2 cellular contexts compared by ENCODE assay signal in the genomic region with DNA sequence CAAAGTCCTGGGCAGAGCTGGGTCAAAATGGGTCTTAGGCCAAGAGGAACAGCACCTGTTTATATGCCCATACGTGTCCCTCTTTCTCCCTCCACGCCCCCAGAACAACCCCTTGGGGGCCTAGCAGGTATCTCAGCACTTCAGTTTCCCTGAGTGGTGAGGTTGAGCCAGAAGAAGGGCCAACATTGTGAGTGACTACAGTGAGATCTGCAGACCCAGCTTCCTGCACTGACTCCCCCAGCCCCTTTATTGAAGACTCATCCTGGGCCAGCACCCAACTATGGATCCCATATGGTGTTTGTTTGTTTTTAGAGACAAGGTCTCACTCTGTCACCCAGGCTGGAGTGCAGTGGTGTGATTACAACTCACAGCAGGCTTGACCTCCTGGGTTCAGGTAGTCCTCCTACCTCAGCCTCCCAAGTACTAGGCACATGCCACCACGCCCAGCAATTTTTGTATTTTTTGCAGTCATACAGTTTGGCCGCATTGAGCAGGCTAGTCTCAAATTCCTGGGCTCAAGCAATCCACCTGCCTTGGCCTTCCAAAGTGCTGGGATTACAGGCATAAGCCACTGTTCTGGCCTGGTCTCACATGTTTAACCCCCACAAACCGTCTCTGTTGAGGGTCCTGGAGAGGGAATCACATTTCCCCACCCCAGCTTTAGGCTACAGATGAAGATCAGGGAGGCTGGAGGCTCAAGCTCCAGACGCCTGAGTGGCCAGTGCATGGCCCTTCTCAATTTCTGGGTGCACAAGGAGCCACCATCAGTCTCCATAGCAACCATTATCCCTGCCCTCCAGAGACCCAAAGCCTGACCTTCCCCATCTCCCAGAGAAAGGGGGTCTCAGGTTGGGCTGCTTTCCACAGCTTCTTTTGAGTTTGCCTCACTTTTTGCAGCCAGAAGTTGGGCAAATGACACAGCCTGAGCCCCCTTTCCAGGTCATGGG.
TF ChIP-seq lines count a peak whose summit lies in the region.

No MANE protein-coding gene starts in this region.

TF ChIP-seq in SK-N-SH, 30 proteins besides CTCF, POLR2A, EP300 and RAD21 (continued from another document):
- TF ChIP-seq, protein P1, sequence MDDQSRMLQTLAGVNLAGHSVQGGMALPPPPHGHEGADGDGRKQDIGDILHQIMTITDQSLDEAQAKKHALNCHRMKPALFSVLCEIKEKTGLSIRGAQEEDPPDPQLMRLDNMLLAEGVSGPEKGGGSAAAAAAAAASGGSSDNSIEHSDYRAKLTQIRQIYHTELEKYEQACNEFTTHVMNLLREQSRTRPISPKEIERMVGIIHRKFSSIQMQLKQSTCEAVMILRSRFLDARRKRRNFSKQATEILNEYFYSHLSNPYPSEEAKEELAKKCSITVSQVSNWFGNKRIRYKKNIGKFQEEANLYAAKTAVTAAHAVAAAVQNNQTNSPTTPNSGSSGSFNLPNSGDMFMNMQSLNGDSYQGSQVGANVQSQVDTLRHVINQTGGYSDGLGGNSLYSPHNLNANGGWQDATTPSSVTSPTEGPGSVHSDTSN (IDR thresholded peaks at IDR 0.05) = no peak
- TF ChIP-seq NFIC (IDR thresholded peaks at IDR 0.05; ENCODE audit: borderline replicate concordance) (no peak), TEAD4 (IDR thresholded peaks at IDR 0.05; ENCODE audit: borderline replicate concordance, insufficient read depth) (no peak), CHD2 (IDR thresholded peaks at IDR 0.05; ENCODE audit: low read length, partially characterized antibody) (no peak), YY1 (IDR thresholded peaks at IDR 0.05; ENCODE audit: low read depth) (no peak), RFX5 (IDR thresholded peaks at IDR 0.05; ENCODE audit: low read length) (no peak), FOSL2 (IDR thresholded peaks at IDR 0.05; ENCODE audit: borderline replicate concordance, low read depth) (no peak)

TF ChIP-seq in SK-N-SH treated with all-trans-retinoic acid at 6 μM for 48 hours, 23 proteins besides CTCF, POLR2A, EP300 and RAD21 (continued from another document):
- TF ChIP-seq, protein P2, sequence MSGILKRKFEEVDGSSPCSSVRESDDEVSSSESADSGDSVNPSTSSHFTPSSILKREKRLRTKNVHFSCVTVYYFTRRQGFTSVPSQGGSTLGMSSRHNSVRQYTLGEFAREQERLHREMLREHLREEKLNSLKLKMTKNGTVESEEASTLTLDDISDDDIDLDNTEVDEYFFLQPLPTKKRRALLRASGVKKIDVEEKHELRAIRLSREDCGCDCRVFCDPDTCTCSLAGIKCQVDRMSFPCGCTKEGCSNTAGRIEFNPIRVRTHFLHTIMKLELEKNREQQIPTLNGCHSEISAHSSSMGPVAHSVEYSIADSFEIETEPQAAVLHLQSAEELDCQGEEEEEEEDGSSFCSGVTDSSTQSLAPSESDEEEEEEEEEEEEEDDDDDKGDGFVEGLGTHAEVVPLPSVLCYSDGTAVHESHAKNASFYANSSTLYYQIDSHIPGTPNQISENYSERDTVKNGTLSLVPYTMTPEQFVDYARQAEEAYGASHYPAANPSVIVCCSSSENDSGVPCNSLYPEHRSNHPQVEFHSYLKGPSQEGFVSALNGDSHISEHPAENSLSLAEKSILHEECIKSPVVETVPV (CRISPR knock-in tag; IDR thresholded peaks at IDR 0.05) = no peak
- TF ChIP-seq, protein P3, sequence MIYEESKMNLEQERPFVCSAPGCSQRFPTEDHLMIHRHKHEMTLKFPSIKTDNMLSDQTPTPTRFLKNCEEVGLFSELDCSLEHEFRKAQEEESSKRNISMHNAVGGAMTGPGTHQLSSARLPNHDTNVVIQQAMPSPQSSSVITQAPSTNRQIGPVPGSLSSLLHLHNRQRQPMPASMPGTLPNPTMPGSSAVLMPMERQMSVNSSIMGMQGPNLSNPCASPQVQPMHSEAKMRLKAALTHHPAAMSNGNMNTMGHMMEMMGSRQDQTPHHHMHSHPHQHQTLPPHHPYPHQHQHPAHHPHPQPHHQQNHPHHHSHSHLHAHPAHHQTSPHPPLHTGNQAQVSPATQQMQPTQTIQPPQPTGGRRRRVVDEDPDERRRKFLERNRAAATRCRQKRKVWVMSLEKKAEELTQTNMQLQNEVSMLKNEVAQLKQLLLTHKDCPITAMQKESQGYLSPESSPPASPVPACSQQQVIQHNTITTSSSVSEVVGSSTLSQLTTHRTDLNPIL (CRISPR knock-in tag; IDR thresholded peaks at IDR 0.05; ENCODE audit: low read depth) = no peak
- no peak for TF ChIP-seq ZFP30 (CRISPR knock-in tag; IDR thresholded peaks at IDR 0.05)
- TF ChIP-seq ZNF565 (CRISPR knock-in tag; conservative IDR thresholded peaks at IDR 0.05; ENCODE audit: low read depth) = no peak
- TF ChIP-seq SNAI2 (CRISPR knock-in tag; IDR thresholded peaks at IDR 0.05) = no peak
- no peak for TF ChIP-seq ZC3H10 (CRISPR knock-in tag; IDR thresholded peaks at IDR 0.05)
- no peak for TF ChIP-seq ARNTL (CRISPR knock-in tag; IDR thresholded peaks at IDR 0.05; ENCODE audit: borderline replicate concordance, low read depth)
- no peak for TF ChIP-seq ZFP3 (CRISPR knock-in tag; IDR thresholded peaks at IDR 0.05)
- TF ChIP-seq ZNF8 (CRISPR knock-in tag; IDR thresholded peaks at IDR 0.05) = no peak
- no peak for TF ChIP-seq GLIS3 (CRISPR knock-in tag; IDR thresholded peaks at IDR 0.05)
- no peak for TF ChIP-seq ESRRG (CRISPR knock-in tag; IDR thresholded peaks at IDR 0.05)
- TF ChIP-seq ISL1 (CRISPR knock-in tag; IDR thresholded peaks at IDR 0.05) = no peak
- TF ChIP-seq RARB (CRISPR knock-in tag; IDR thresholded peaks at IDR 0.05) = no peak
